In genomic region chr12:77980782-77981181, GRCh38 we compare ENCODE assay signal across 11 cellular contexts.
"Had no signal": no experiment of that assay in that cellular context is flagged by ENCODE, and none has a peak within 500 bp of the region (broad histone marks: within the 10 kb centered on the region; RNA-seq: fewer than 3 reads in every experiment).

No MANE protein-coding gene starts in this region.

- H3K36me3 ChIP-seq: left lung, suprapubic skin had no signal

- H3K9me3 Mint-ChIP-seq: type B pancreatic cell had no signal

- H3K4me1 ChIP-seq: left lung, suprapubic skin had no signal

- DNase-seq: activated CD4-positive, alpha-beta T cell treated with anti-CD3 and anti-CD28 coated beads, Interleukin-2, amount 50 U/mL, for 4 hours; activated CD4-positive, CD25-positive, alpha-beta regulatory T cell treated with anti-CD3 and anti-CD28 coated beads, Interleukin-2, amount 50 U/mL, for 72 hours; activated T-cell treated with anti-CD3 and anti-CD28 coated beads, Interleukin-2, amount 50 U/mL, for 1 hour; anterior cingulate cortex; left lung; stimulated activated CD4-positive, alpha-beta T cell treated with anti-CD3 and anti-CD28 coated beads, Interleukin-12 subunit alpha, Interleukin-12 subunit beta, amount 100 ng/mL, for 4 hours; stimulated activated CD8-positive, alpha-beta memory T cell treated with anti-CD3 and anti-CD28 coated beads, Interleukin-4, amount 100 ng/mL, for 48 hours; stimulated activated naive CD8-positive, alpha-beta T cell treated with anti-CD3 and anti-CD28 coated beads, Interleukin-15, Interleukin-2, amounts not matched to agents 100 U/mL and 50 U/mL, for 24 hours had no signal

- H3K27ac ChIP-seq: left lung, suprapubic skin had no signal

- H3K36me3 Mint-ChIP-seq: activated naive CD4-positive, alpha-beta T cell treated with anti-CD3 and anti-CD28 coated beads, Interleukin-2, amount 50 U/mL, for 72 hours; type B pancreatic cell had no signal

- H3K9me3 ChIP-seq: left lung, suprapubic skin had no signal

- H3K27ac Mint-ChIP-seq: activated naive CD4-positive, alpha-beta T cell treated with anti-CD3 and anti-CD28 coated beads, Interleukin-2, amount 50 U/mL, for 72 hours; type B pancreatic cell had no signal

- H3K27me3 Mint-ChIP-seq: type B pancreatic cell had no signal

- H3K4me3 Mint-ChIP-seq: type B pancreatic cell had no signal

- H3K4me3 ChIP-seq: left lung, suprapubic skin had no signal

- H3K27me3 ChIP-seq: left lung, suprapubic skin had no signal
